ENCODE assay signal across 8 cellular contexts in genomic region chr2:30514134-30514860, GRCh38.
DNase-seq lines count a peak whose midpoint lies in the region; ATAC-seq and TF ChIP-seq lines count a peak whose summit lies in the region.
"Had no signal": no experiment of that assay in that cellular context is flagged by ENCODE, and none has a peak within 500 bp of the region (broad histone marks: within the 10 kb centered on the region; RNA-seq: fewer than 3 reads in every experiment).

No MANE protein-coding gene starts in this region.

- H3K4me1 Mint-ChIP-seq in activated CD8-positive, alpha-beta T cell treated with anti-CD3 and anti-CD28 coated beads, Interleukin-2, amount 10 ng/mL, durations not matched to agents 7 days and 5 days (ENCODE audit: low read depth) = no peaks in the 10 kb centered on the region

- POLR2A ChIA-PET in activated CD8-positive, alpha-beta T cell treated with anti-CD3 and anti-CD28 coated beads, Interleukin-2, amount 10 ng/mL, durations not matched to agents 7 days and 5 days (lab: Charles Lee) = no interaction called here

- peaks cover 0 to 18% (median 11%) of the 10 kb centered on the region in 8 donors for H3K9me3 ChIP-seq in spleen

- H3K27me3 Mint-ChIP-seq in activated CD8-positive, alpha-beta T cell treated with anti-CD3 and anti-CD28 coated beads, Interleukin-2, amount 10 ng/mL, durations not matched to agents 7 days and 5 days (ENCODE audit: low read depth) = no peaks in the 10 kb centered on the region

- no peak overlapping the region for H3K4me3 ChIP-seq in fibroblast of mammary gland (ENCODE audit: control insufficient read depth, low read depth, low read length)
- H3K4me3 ChIP-seq in spleen = no peak overlapping the region

- intact Hi-C loops in spleen (cut with DNase I; ENCODE audit: low total_unique reads) = no loop called here

- 63 to 88% (median 73%) methylated on average over 2 of the region's 2 CpGs for WGBS in spleen, 5 donors

- peaks cover 0 to 19% (median 5%) of the 10 kb centered on the region in 6 donors for H3K4me1 ChIP-seq in spleen

- peaks cover 19% of the 10 kb centered on the region for H3K36me3 Mint-ChIP-seq in activated CD8-positive, alpha-beta T cell treated with anti-CD3 and anti-CD28 coated beads, Interleukin-2, amount 10 ng/mL, durations not matched to agents 7 days and 5 days (ENCODE audit: low read depth)

- ATAC-seq in activated CD8-positive, alpha-beta T cell treated with anti-CD3 and anti-CD28 coated beads, Interleukin-2, amount 10 ng/mL, durations not matched to agents 7 days and 5 days = no peak

- no peaks in the 10 kb centered on the region for H3K27me3 ChIP-seq in spleen (replicated peaks in 1 of 7)

- DNase-seq in GM20000 (ENCODE audit: low spot score) = peak; percentile 7
- DNase-seq in NCI-H446 (lab: John Stamatoyannopoulos, UW) = peak; percentile 72 to 87
- DNase-seq in fibroblast of mammary gland (ENCODE audit: low read depth) = peak; percentile 80
- DNase-seq in renal cortical epithelial cell (ENCODE audit: low read depth) = peak; percentile 59
- DNase-seq in AML-193 (lab: John Stamatoyannopoulos, UW) = no peak
- DNase-seq in activated CD8-positive, alpha-beta T cell treated with anti-CD3 and anti-CD28 coated beads, Interleukin-2, amount 10 ng/mL, durations not matched to agents 7 days and 5 days = no peak
- no peak for DNase-seq in spleen
- DNase-seq: nephron progenitor cell had no signal

- CTCF ChIA-PET in activated CD8-positive, alpha-beta T cell treated with anti-CD3 and anti-CD28 coated beads, Interleukin-2, amount 10 ng/mL, durations not matched to agents 7 days and 5 days (lab: Charles Lee) = no interaction called here

- no peak overlapping the region for H3K27ac ChIP-seq in spleen

- no peak for TF ChIP-seq POLR2A in spleen (IDR thresholded peaks at IDR 0.05)

- TF ChIP-seq CTCF in GM20000 (IDR thresholded peaks at IDR 0.05; ENCODE audit: extremely low read depth, missing control alignments) (no peak), fibroblast of mammary gland (conservative IDR thresholded peaks at IDR 0.05; ENCODE audit: control insufficient read depth, insufficient read depth, low read depth, low read length) (no peak), spleen (IDR thresholded peaks at IDR 0.05 in 8 of 11, conservative IDR thresholded peaks at IDR 0.05 in 3 of 11) (no peak)

- H3K36me3 ChIP-seq in spleen = peaks cover 0 to 14% (median 4%) of the 10 kb centered on the region in 6 donors

- peaks cover 10% of the 10 kb centered on the region for H3K9me3 Mint-ChIP-seq in activated CD8-positive, alpha-beta T cell treated with anti-CD3 and anti-CD28 coated beads, Interleukin-2, amount 10 ng/mL, durations not matched to agents 7 days and 5 days (ENCODE audit: insufficient read depth)

- H3K27ac Mint-ChIP-seq in activated CD8-positive, alpha-beta T cell treated with anti-CD3 and anti-CD28 coated beads, Interleukin-2, amount 10 ng/mL, durations not matched to agents 7 days and 5 days = no peak overlapping the region

- no peak overlapping the region for H3K4me3 Mint-ChIP-seq in activated CD8-positive, alpha-beta T cell treated with anti-CD3 and anti-CD28 coated beads, Interleukin-2, amount 10 ng/mL, durations not matched to agents 7 days and 5 days
- H3K4me3 Mint-ChIP-seq: nephron progenitor cell had no signal

Comparison
In these comparisons a context has a peak if more than half of its experiments do, and no peak if none do; other contexts are left out.
1. DNase-seq: peak in GM20000 (single experiment), NCI-H446 (2 of 2), fibroblast of mammary gland (single experiment) and renal cortical epithelial cell (single experiment); none in AML-193 (0 of 2), activated CD8-positive, alpha-beta T cell treated with anti-CD3 and anti-CD28 coated beads, Interleukin-2, amount 10 ng/mL, durations not matched to agents 7 days and 5 days (single experiment) and spleen (single experiment).